Comparison of ENCODE assay signal across 12 cellular contexts in the genomic region with DNA sequence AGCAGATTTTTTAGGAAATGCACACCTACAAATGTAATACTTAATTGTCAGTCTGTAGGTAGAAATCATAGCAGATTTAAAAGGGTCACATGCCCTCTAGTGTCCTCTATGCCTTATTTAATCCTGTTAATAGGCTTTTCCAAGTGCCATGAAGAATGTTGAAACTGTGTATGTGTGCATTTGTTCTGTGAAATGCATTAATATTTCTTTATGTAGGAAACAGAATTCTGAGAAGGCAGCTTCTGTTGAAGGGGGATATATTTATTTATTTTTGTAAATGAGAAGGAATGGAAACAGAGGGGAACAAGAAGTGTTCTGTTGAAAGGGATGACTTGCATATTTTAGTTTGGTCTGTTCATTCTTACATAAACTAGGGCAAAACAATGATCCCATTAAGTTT. TPM values are rescaled to one million over a fixed set of nuclear protein-coding genes. Genes with fewer than 3 reads are reported as not detected.
DNase-seq lines count a peak whose midpoint lies in the region; ATAC-seq and TF ChIP-seq lines count a peak whose summit lies in the region.
"Had no signal": no experiment of that assay in that cellular context is flagged by ENCODE, and none has a peak within 500 bp of the region (broad histone marks: within the 10 kb centered on the region; RNA-seq: fewer than 3 reads in every experiment).

No MANE protein-coding gene starts in this region.

- peaks cover under 1% of the 10 kb centered on the region for H3K9me3 Mint-ChIP-seq in chondrocyte (ENCODE audit: low read depth)
- H3K9me3 Mint-ChIP-seq: immature natural killer cell; naive thymus-derived CD8-positive, alpha-beta T cell had no signal

- H3K27me3 Mint-ChIP-seq in chondrocyte (ENCODE audit: low read depth), result peaks cover 15% of the 10 kb centered on the region

- H3K4me1 Mint-ChIP-seq in chondrocyte (ENCODE audit: low read depth), result no peaks in the 10 kb centered on the region

- no peak for ATAC-seq in HG03457 (IDR thresholded peaks at IDR 0.05; ENCODE audit: unreplicated experiment)
- ATAC-seq: naive thymus-derived CD8-positive, alpha-beta T cell had no signal

- DNase-seq in NCI-H1105 treated with DMSO at 0.1 percent for 48 hours (lab: John Stamatoyannopoulos, UW) (peak; percentile 59), NCI-H1105 (lab: John Stamatoyannopoulos, UW) (no peak), NCI-H2171 (lab: John Stamatoyannopoulos, UW) (peak; percentile 19), chondrocyte (ENCODE audit: low spot score) (no peak), putamen (ENCODE audit: low spot score) (peak; percentile 28), OCI-M2 (lab: John Stamatoyannopoulos, UW; ENCODE audit: unreplicated experiment) (no peak), NCI-H345 treated with DMSO at 0.1 percent for 48 hours (lab: John Stamatoyannopoulos, UW; ENCODE audit: unreplicated experiment) (no peak)
- DNase-seq: DMS153; immature natural killer cell; stimulated activated CD8-positive, alpha-beta memory T cell treated with anti-CD3 and anti-CD28 coated beads, Interleukin-4, amount 100 ng/mL, for 48 hours had no signal

- H3K4me3 Mint-ChIP-seq in chondrocyte (ENCODE audit: unreplicated experiment), result no peak overlapping the region
- H3K4me3 Mint-ChIP-seq: immature natural killer cell; naive thymus-derived CD8-positive, alpha-beta T cell had no signal

- no peak overlapping the region for H3K27ac Mint-ChIP-seq in chondrocyte (ENCODE audit: unreplicated experiment)
- H3K27ac Mint-ChIP-seq: immature natural killer cell; naive thymus-derived CD8-positive, alpha-beta T cell had no signal

- H3K36me3 Mint-ChIP-seq in chondrocyte (ENCODE audit: low read depth), result no peaks in the 10 kb centered on the region
- H3K36me3 Mint-ChIP-seq: immature natural killer cell; naive thymus-derived CD8-positive, alpha-beta T cell had no signal

- peak; percentile 67 for TF ChIP-seq CTCF in chondrocyte (IDR thresholded peaks at IDR 0.05)

RNA-seq across cellular contexts. Expression of gene SVIP, which starts 51.0 kb away (rescaled TPM):
- 9.4 to 16.2 TPM (median 10.3 TPM) in 3 replicates for total RNA-seq in chondrocyte

Comparison
In these comparisons a context has a peak if more than half of its experiments do, and no peak if none do; other contexts are left out.
1. DNase-seq: peak in NCI-H1105 treated with DMSO at 0.1 percent for 48 hours (single experiment), NCI-H2171 (single experiment) and putamen (single experiment); none in NCI-H1105 (single experiment), chondrocyte (single experiment), OCI-M2 (single experiment) and NCI-H345 treated with DMSO at 0.1 percent for 48 hours (single experiment).